ENCODE assay signal across 9 cellular contexts in genomic region chr17:19055447-19055846, GRCh38. TPM values are rescaled to one million over a fixed set of nuclear protein-coding genes. Genes with fewer than 3 reads are reported as not detected.
A peak's percentile ranks its signal among the peaks of the same experiment; 100 is the strongest.
DNase-seq lines count a peak whose midpoint lies in the region; ATAC-seq, FAIRE-seq and TF ChIP-seq lines count a peak whose summit lies in the region.
"Not testable (repeated sequence)": the region's sequence is repeated elsewhere in the genome, so short reads cannot be mapped to it uniquely, and the experiment has no call there.
"Had no signal": no experiment of that assay in that cellular context is flagged by ENCODE, and none has a peak within 500 bp of the region (broad histone marks: within the 10 kb centered on the region; RNA-seq: fewer than 3 reads in every experiment).

No MANE protein-coding gene starts in this region.

- not testable (repeated sequence) for H3K4me3 Mint-ChIP-seq in activated B cell treated with CpG ODN at 0.5 μM for 24 hours; natural killer cell treated with Interleukin-12 subunit alpha and Interleukin-12 subunit beta and Interleukin-15 and Interleukin-18, amount 100 ng/mL, for 72 hours

- not testable (repeated sequence) for H3K4me2 ChIP-seq in K562 (ENCODE audit: insufficient read depth, low read length)

- intact Hi-C loops in activated B cell treated with CpG ODN at 0.5 μM for 24 hours (cut with micrococcal nuclease); K562 (cut with micrococcal nuclease); right cardiac atrium (cut with DNase I): not testable (repeated sequence)

- ATAC-seq in GM18517 (IDR thresholded peaks at IDR 0.05; ENCODE audit: unreplicated experiment), result peak; percentile 57
- ATAC-seq in GM21737 (IDR thresholded peaks at IDR 0.05; ENCODE audit: unreplicated experiment), result peak; percentile 63
- peak; percentile 51 for ATAC-seq in HG03378 (IDR thresholded peaks at IDR 0.05; ENCODE audit: unreplicated experiment)
- peak; percentile 93 for ATAC-seq in activated B cell treated with CpG ODN at 0.5 μM for 24 hours (ENCODE audit: low read depth)
- peak; percentile 96 for ATAC-seq in K562
- peak; percentile 67 to 70 for ATAC-seq in right cardiac atrium
- ATAC-seq in natural killer cell treated with Interleukin-12 subunit alpha and Interleukin-12 subunit beta and Interleukin-15 and Interleukin-18, amount 100 ng/mL, for 72 hours, result peak; percentile 76 to 77

- not testable (repeated sequence) for TF ChIP-seq RAD21 in K562 (CRISPR knock-in tag; conservative IDR thresholded peaks at IDR 0.05 in 1 of 2, IDR thresholded peaks at IDR 0.05 in 1 of 2)

- not testable (repeated sequence) for H3K4me3 ChIP-seq in K562; right cardiac atrium (ENCODE audit: low read length)

- BruUV-seq in K562 (replicated peaks; lab: Mats Ljungman, UMichigan), result not testable (repeated sequence)

- not testable (repeated sequence) for H4K20me1 ChIP-seq in K562 (replicated peaks; ENCODE audit: control insufficient read depth, insufficient read depth, low read length)

- not testable (repeated sequence) for H3K27ac ChIP-seq in K562 (ENCODE audit: extremely low read depth, low read depth, low read length); right cardiac atrium (ENCODE audit: low read length)

- not testable (repeated sequence) for FAIRE-seq in K562 (lab: Jason Lieb, UNC)

- H3K4me1 Mint-ChIP-seq in activated B cell treated with CpG ODN at 0.5 μM for 24 hours; natural killer cell treated with Interleukin-12 subunit alpha and Interleukin-12 subunit beta and Interleukin-15 and Interleukin-18, amount 100 ng/mL, for 72 hours (ENCODE audit: low read depth in 2 of 2): not testable (repeated sequence)

- not testable (repeated sequence) for H3K27me3 ChIP-seq in K562 (ENCODE audit: control insufficient read depth in 2 of 2, insufficient read depth in 2 of 2, low read length in 2 of 2); right cardiac atrium (ENCODE audit: control insufficient read depth, insufficient read depth)

- POLR2A ChIA-PET in activated B cell treated with CpG ODN at 0.5 μM for 24 hours (lab: Charles Lee); K562 (lab: Yijun Ruan, JAX): not testable (repeated sequence)

- H3K36me3 Mint-ChIP-seq in activated B cell treated with CpG ODN at 0.5 μM for 24 hours (ENCODE audit: low read depth); natural killer cell treated with Interleukin-12 subunit alpha and Interleukin-12 subunit beta and Interleukin-15 and Interleukin-18, amount 100 ng/mL, for 72 hours: not testable (repeated sequence)

- TF ChIP-seq CTCF in activated B cell treated with CpG ODN at 0.5 μM for 24 hours (IDR thresholded peaks at IDR 0.05); K562 (IDR thresholded peaks at IDR 0.05 in 2 of 3, conservative IDR thresholded peaks at IDR 0.05 in 1 of 3; ENCODE audit: insufficient read depth in 2 of 3, low read depth in 1 of 3, low read length in 3 of 3): not testable (repeated sequence)

- not testable (repeated sequence) for H3K4me1 ChIP-seq in K562 (replicated peaks in 1 of 2; ENCODE audit: control insufficient read depth in 2 of 2, insufficient read depth in 2 of 2, low read length in 2 of 2); right cardiac atrium (ENCODE audit: control insufficient read depth, insufficient read depth, low read length)

- H3K79me2 ChIP-seq in K562 (ENCODE audit: control insufficient read depth, insufficient read depth, low read length), result not testable (repeated sequence)

- H3K27me3 Mint-ChIP-seq in activated B cell treated with CpG ODN at 0.5 μM for 24 hours; natural killer cell treated with Interleukin-12 subunit alpha and Interleukin-12 subunit beta and Interleukin-15 and Interleukin-18, amount 100 ng/mL, for 72 hours: not testable (repeated sequence)

- not testable (repeated sequence) for H3K36me3 ChIP-seq in K562 (ENCODE audit: control insufficient read depth, insufficient read depth, low read length)

- not testable (repeated sequence) for DNase-seq in activated B cell treated with CpG ODN at 0.5 μM for 24 hours; K562 (ENCODE audit: extremely low read depth in 1 of 4, low spot score in 3 of 4); right cardiac atrium; natural killer cell treated with Interleukin-12 subunit alpha and Interleukin-12 subunit beta and Interleukin-15 and Interleukin-18, amount 100 ng/mL, for 72 hours (ENCODE audit: low spot score)

- H3K27ac Mint-ChIP-seq in activated B cell treated with CpG ODN at 0.5 μM for 24 hours; natural killer cell treated with Interleukin-12 subunit alpha and Interleukin-12 subunit beta and Interleukin-15 and Interleukin-18, amount 100 ng/mL, for 72 hours: not testable (repeated sequence)

- H3K9me1 ChIP-seq in K562 (ENCODE audit: control insufficient read depth, insufficient read depth, low read length), result not testable (repeated sequence)

- in situ Hi-C loops in K562 (cut with MboI), result not testable (repeated sequence)

- no CpG with 5 or more reads among the region's 12 CpGs for WGBS in K562 (ENCODE audit: insufficient coverage, low coverage, missing lambda C conversion rate)
- no CpG with 5 or more reads among the region's 12 CpGs for WGBS in right cardiac atrium

- H2AFZ ChIP-seq in K562 (ENCODE audit: low read depth, low read length), result not testable (repeated sequence)

- TF ChIP-seq POLR2A in K562 (conservative IDR thresholded peaks at IDR 0.05), result not testable (repeated sequence)

- H3K9me3 Mint-ChIP-seq in activated B cell treated with CpG ODN at 0.5 μM for 24 hours; natural killer cell treated with Interleukin-12 subunit alpha and Interleukin-12 subunit beta and Interleukin-15 and Interleukin-18, amount 100 ng/mL, for 72 hours: not testable (repeated sequence)

- not testable (repeated sequence) for H3K9ac ChIP-seq in K562 (ENCODE audit: insufficient read depth in 1 of 2, low read depth in 2 of 2, low read length in 2 of 2)

- H3K9me3 ChIP-seq in K562 (replicated peaks; ENCODE audit: control insufficient read depth, insufficient read depth, low read depth, low read length); right cardiac atrium (ENCODE audit: control insufficient read depth, low read length): not testable (repeated sequence)

- CTCF ChIA-PET in activated B cell treated with CpG ODN at 0.5 μM for 24 hours (lab: Charles Lee); K562 (lab: Yijun Ruan, JAX; ENCODE audit: low intra/inter-chr PET ratio): not testable (repeated sequence)

- TF ChIP-seq EP300 in K562 (IDR thresholded peaks at IDR 0.05; ENCODE audit: low read length), result not testable (repeated sequence)

RNA-seq across cellular contexts. Expression of gene GRAP, which starts 8.7 kb away (rescaled TPM):
- total RNA-seq in activated B cell treated with CpG ODN at 0.5 μM for 24 hours (31.5 and 39.2 TPM in 2 replicates), K562 (2014; rRNA removed) (not detected in 2 replicates), K562 (2014; rRNA removed; fragmentation: Illumina TruSeq; extraction: Trizol) (not detected in 2 replicates), K562 (2015; rRNA removed; fragmentation: Illumina TruSeq; extraction: Trizol) (0.11 TPM in 1 of 2 replicates, not detected in the other), K562 (2021) (0.07 and 0.27 TPM in 2 replicates), right cardiac atrium (1 to 10 TPM; 2.8 to 4.1 (median 3.6) TPM)
- total RNA-seq in K562 (2011; cell fraction: chromatin; rRNA removed; ENCODE audit: low replicate concordance), result not detected in 2 replicates
- 0.17 and 0.79 TPM in 2 replicates for total RNA-seq in K562 (2011; cell fraction: nucleolus; rRNA removed)
- total RNA-seq in K562 (2011; cell fraction: nucleoplasm; rRNA removed), result not detected in 2 replicates
- polyA plus RNA-seq in K562 (2011; rRNA removed) (0.05 and 0.07 TPM in 2 replicates), K562 (2014; fragmentation: Illumina TruSeq; extraction: Trizol) (not detected in 2 replicates), K562 (2014; fragmentation: Nextera tagmentation; extraction: Ambion mirVana) (not detected), K562 (2014; rRNA removed) (0.41 TPM in 1 of 2 replicates, not detected in the other), right cardiac atrium (2.3 TPM)
- polyA plus RNA-seq in K562 (2011; cell fraction: cytosol; rRNA removed), result 0.04 and 0.07 TPM in 2 replicates
- polyA plus RNA-seq in K562 (2011; cell fraction: nucleus; rRNA removed), result 0.37 TPM in 1 of 2 replicates, not detected in the other
- 0.29 TPM in 1 of 2 replicates, not detected in the other for polyA plus RNA-seq in K562 (2012)
- not detected in 2 replicates for polyA minus RNA-seq in K562 (2011; rRNA and poly(A)+ RNA removed)
- not detected in 2 replicates for polyA minus RNA-seq in K562 (2011; cell fraction: cytosol; rRNA and poly(A)+ RNA removed)
- 0.27 TPM in 1 of 2 replicates, not detected in the other for polyA minus RNA-seq in K562 (2011; cell fraction: nucleus; rRNA and poly(A)+ RNA removed)
- 10 to 100 TPM in 1 of 2 donors, 1 to 10 TPM in 1; 8.2 to 15.9 TPM for total RNA-seq in natural killer cell treated with Interleukin-12 subunit alpha and Interleukin-12 subunit beta and Interleukin-15 and Interleukin-18, amount 100 ng/mL, for 72 hours
- total RNA-seq: LHCN-M2, NCI-H460 had no signal

RNA-seq across cellular contexts. Expression of gene FAM83G, which starts 50.9 kb away (rescaled TPM):
- total RNA-seq in activated B cell treated with CpG ODN at 0.5 μM for 24 hours, result 13.3 and 13.9 TPM in 2 replicates
- total RNA-seq in K562 (2011; cell fraction: chromatin; rRNA removed; ENCODE audit: low replicate concordance), result 8.8 and 26.9 TPM in 2 replicates
- 22.8 and 25.7 TPM in 2 replicates for total RNA-seq in K562 (2011; cell fraction: nucleolus; rRNA removed)
- total RNA-seq in K562 (2011; cell fraction: nucleoplasm; rRNA removed), result 11.5 and 13.5 TPM in 2 replicates
- total RNA-seq in K562 (2014; rRNA removed), result 7.6 and 12.9 TPM in 2 replicates
- total RNA-seq in K562 (2014; rRNA removed; fragmentation: Illumina TruSeq; extraction: Trizol), result 1.9 and 2.3 TPM in 2 replicates
- 4.2 and 5.6 TPM in 2 replicates for total RNA-seq in K562 (2015; rRNA removed; fragmentation: Illumina TruSeq; extraction: Trizol)
- 9.1 and 10.3 TPM in 2 replicates for total RNA-seq in K562 (2021)
- polyA plus RNA-seq in K562 (2011; rRNA removed), result 3.4 and 4.2 TPM in 2 replicates
- 3.5 and 6.6 TPM in 2 replicates for polyA plus RNA-seq in K562 (2011; cell fraction: cytosol; rRNA removed)
- 9.7 and 20.5 TPM in 2 replicates for polyA plus RNA-seq in K562 (2011; cell fraction: nucleus; rRNA removed)
- polyA plus RNA-seq in K562 (2012), result 4.2 and 5.3 TPM in 2 replicates
- 4.8 and 6.5 TPM in 2 replicates for polyA plus RNA-seq in K562 (2014; fragmentation: Illumina TruSeq; extraction: Trizol)
- under 1 TPM in 1 of 2 experiments, not detected in 1; 0.04 TPM for polyA plus RNA-seq in K562 (2014; fragmentation: Nextera tagmentation; extraction: Ambion mirVana)
- 5.5 and 5.7 TPM in 2 replicates for polyA plus RNA-seq in K562 (2014; rRNA removed)
- 3.2 and 4.8 TPM in 2 replicates for polyA minus RNA-seq in K562 (2011; rRNA and poly(A)+ RNA removed)
- 5.2 and 5.4 TPM in 2 replicates for polyA minus RNA-seq in K562 (2011; cell fraction: cytosol; rRNA and poly(A)+ RNA removed)
- 7.1 and 7.9 TPM in 2 replicates for polyA minus RNA-seq in K562 (2011; cell fraction: nucleus; rRNA and poly(A)+ RNA removed)
- total RNA-seq in right cardiac atrium, result 10 to 100 TPM; 27.7 to 40.2 (median 30.3) TPM
- polyA plus RNA-seq in right cardiac atrium, result 18.7 TPM
- 1 to 10 TPM; 1.4 to 2.6 TPM for total RNA-seq in natural killer cell treated with Interleukin-12 subunit alpha and Interleukin-12 subunit beta and Interleukin-15 and Interleukin-18, amount 100 ng/mL, for 72 hours
